11 cellular contexts compared by ENCODE assay signal in the genomic region with DNA sequence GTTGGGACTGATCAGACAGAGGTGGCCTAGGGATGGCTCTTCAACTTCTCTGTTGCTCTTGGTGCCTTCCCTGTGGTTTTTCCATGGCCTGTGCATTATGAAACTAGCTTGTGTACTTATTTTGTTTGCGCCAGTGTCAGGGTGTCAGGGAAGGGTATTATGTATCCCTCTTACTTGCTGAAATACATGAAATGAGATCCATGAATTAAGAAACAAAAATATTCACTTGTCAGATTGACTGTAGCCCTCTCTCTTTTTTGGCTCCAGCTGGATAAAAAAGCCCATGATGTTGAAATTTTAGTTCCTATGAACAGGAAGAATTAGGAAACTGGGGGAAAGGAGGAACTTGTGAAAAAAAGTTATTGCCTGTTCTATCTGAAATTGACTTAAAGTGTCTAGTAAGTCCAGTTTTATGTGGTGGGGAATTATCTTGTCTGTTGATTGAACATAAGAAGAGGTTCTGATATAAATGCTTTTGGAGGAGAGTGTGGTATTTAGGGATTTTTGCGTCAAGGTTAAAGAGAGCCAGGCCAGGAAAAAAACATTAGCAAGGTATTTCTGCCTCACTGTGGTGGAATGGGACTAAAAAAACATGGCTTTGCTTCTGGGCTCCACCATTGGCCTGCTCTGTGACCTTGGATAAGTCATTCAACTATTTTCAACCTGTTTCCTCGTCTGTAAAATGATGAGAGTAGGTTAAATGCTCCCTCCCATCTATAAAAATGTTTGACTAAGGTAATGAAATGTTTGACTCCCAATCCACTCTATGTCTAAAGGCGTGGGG. TPM values are rescaled to one million over a fixed set of nuclear protein-coding genes. Genes with fewer than 3 reads are reported as not detected.
DNase-seq lines count a peak whose midpoint lies in the region; ATAC-seq and TF ChIP-seq lines count a peak whose summit lies in the region.
"Had no signal": no experiment of that assay in that cellular context is flagged by ENCODE, and none has a peak within 500 bp of the region (broad histone marks: within the 10 kb centered on the region; RNA-seq: fewer than 3 reads in every experiment).

No MANE protein-coding gene starts in this region.

- no peak for ATAC-seq in activated T-cell treated with anti-CD3 and anti-CD28 coated beads, Interleukin-2, amount 50 U/mL, for 4 hours
- ATAC-seq in body of pancreas: peak; percentile 35
- ATAC-seq in left lung: no peak
- ATAC-seq: Panc1; stimulated activated memory B cell treated with anti-CD40 and anti-IgM and Interleukin-4, amounts not matched to agents 10 μg/mL and 1 μg/mL and 100 μg/mL, for 72 hours had no signal

- peaks cover 32% of the 10 kb centered on the region for H3K4me1 ChIP-seq in body of pancreas
- H3K4me1 ChIP-seq in left lung: peaks cover 0 to 83% of the 10 kb centered on the region in 2 donors
- H3K4me1 ChIP-seq in tibial artery: peaks cover 0 to 75% (median 32%) of the 10 kb centered on the region in 4 donors

- peaks cover 32% of the 10 kb centered on the region for H3K36me3 Mint-ChIP-seq in activated T-cell treated with anti-CD3 and anti-CD28 coated beads, Interleukin-2, amount 50 U/mL, for 24 hours (ENCODE audit: low read depth)
- H3K36me3 Mint-ChIP-seq in activated T-cell treated with anti-CD3 and anti-CD28 coated beads, Interleukin-2, amount 50 U/mL, for 4 hours (ENCODE audit: insufficient read depth): peaks cover 13% of the 10 kb centered on the region

- TF ChIP-seq CTCF in body of pancreas (IDR thresholded peaks at IDR 0.05) (no peak), left lung (IDR thresholded peaks at IDR 0.05) (no peak), tibial artery (IDR thresholded peaks at IDR 0.05) (no peak)

- H3K9me3 ChIP-seq in body of pancreas (no peaks in the 10 kb centered on the region), left lung (no peaks in the 10 kb centered on the region), tibial artery (no peaks in the 10 kb centered on the region)

- no peak overlapping the region for H3K4me3 Mint-ChIP-seq in activated T-cell treated with anti-CD3 and anti-CD28 coated beads, Interleukin-2, amount 50 U/mL, for 24 hours
- H3K4me3 Mint-ChIP-seq in activated T-cell treated with anti-CD3 and anti-CD28 coated beads, Interleukin-2, amount 50 U/mL, for 4 hours: no peak overlapping the region
- H3K4me3 Mint-ChIP-seq: stimulated activated memory B cell treated with anti-CD40 and anti-IgM and Interleukin-4, amounts not matched to agents 10 μg/mL and 1 μg/mL and 100 μg/mL, for 72 hours had no signal

- H3K36me3 ChIP-seq in body of pancreas (replicated peaks in 1 of 2; ENCODE audit: insufficient read depth in 1 of 2, low read depth in 2 of 2) (peaks cover 0 to 10% of the 10 kb centered on the region in 2 donors), left lung (peaks cover 0 to 26% of the 10 kb centered on the region in 2 donors), tibial artery (peaks cover 11 to 18% (median 13%) of the 10 kb centered on the region in 3 donors)

- no peaks in the 10 kb centered on the region for H3K27me3 Mint-ChIP-seq in activated T-cell treated with anti-CD3 and anti-CD28 coated beads, Interleukin-2, amount 50 U/mL, for 24 hours
- no peaks in the 10 kb centered on the region for H3K27me3 Mint-ChIP-seq in activated T-cell treated with anti-CD3 and anti-CD28 coated beads, Interleukin-2, amount 50 U/mL, for 4 hours (ENCODE audit: low read depth)
- H3K27me3 Mint-ChIP-seq: stimulated activated memory B cell treated with anti-CD40 and anti-IgM and Interleukin-4, amounts not matched to agents 10 μg/mL and 1 μg/mL and 100 μg/mL, for 72 hours had no signal

- H3K9me3 Mint-ChIP-seq in activated T-cell treated with anti-CD3 and anti-CD28 coated beads, Interleukin-2, amount 50 U/mL, for 24 hours: peaks cover 2% of the 10 kb centered on the region
- H3K9me3 Mint-ChIP-seq in activated T-cell treated with anti-CD3 and anti-CD28 coated beads, Interleukin-2, amount 50 U/mL, for 4 hours: peaks cover 4% of the 10 kb centered on the region
- H3K9me3 Mint-ChIP-seq: stimulated activated memory B cell treated with anti-CD40 and anti-IgM and Interleukin-4, amounts not matched to agents 10 μg/mL and 1 μg/mL and 100 μg/mL, for 72 hours had no signal

- peak overlapping the region in 1 of 4 donors; percentile 28 for H3K27ac ChIP-seq in body of pancreas
- peak overlapping the region; percentile 13 to 76 for H3K27ac ChIP-seq in left lung
- peak overlapping the region; percentile 15 to 31 for H3K27ac ChIP-seq in tibial artery
- H3K27ac ChIP-seq: KMS-11 had no signal

- no peak for DNase-seq in activated T-cell treated with anti-CD3 and anti-CD28 coated beads, Interleukin-2, amount 50 U/mL, for 24 hours
- DNase-seq in activated T-cell treated with anti-CD3 and anti-CD28 coated beads, Interleukin-2, amount 50 U/mL, for 4 hours: no peak
- DNase-seq in body of pancreas (no peak), left lung (no peak), tibial artery (no peak), NCI-H2107 treated with DMSO at 0.1 percent for 48 hours (lab: John Stamatoyannopoulos, UW; ENCODE audit: unreplicated experiment) (no peak), iPS-NIHi7 (ENCODE audit: extremely low spot score) (no peak), midbrain (lab: John Stamatoyannopoulos, UW) (no peak)

- peak overlapping the region; percentile 87 for H3K27ac Mint-ChIP-seq in activated T-cell treated with anti-CD3 and anti-CD28 coated beads, Interleukin-2, amount 50 U/mL, for 24 hours
- H3K27ac Mint-ChIP-seq: stimulated activated memory B cell treated with anti-CD40 and anti-IgM and Interleukin-4, amounts not matched to agents 10 μg/mL and 1 μg/mL and 100 μg/mL, for 72 hours had no signal

- H3K27me3 ChIP-seq in body of pancreas (no peaks in the 10 kb centered on the region), left lung (no peaks in the 10 kb centered on the region), tibial artery (no peaks in the 10 kb centered on the region)

- intact Hi-C loops in body of pancreas (cut with DNase I) (no loop called here), left lung (cut with DNase I) (no loop called here), tibial artery (cut with DNase I; ENCODE audit: low total_unique reads) (no loop called here)

- no peak overlapping the region for H3K4me3 ChIP-seq in body of pancreas
- no peak overlapping the region for H3K4me3 ChIP-seq in left lung
- no peak overlapping the region for H3K4me3 ChIP-seq in tibial artery

- 69 to 75% methylated on average over 4 of the region's 4 CpGs for WGBS in body of pancreas, 2 donors

- H3K4me1 Mint-ChIP-seq in activated T-cell treated with anti-CD3 and anti-CD28 coated beads, Interleukin-2, amount 50 U/mL, for 24 hours (ENCODE audit: low read depth): peaks cover 81% of the 10 kb centered on the region
- peaks cover 79% of the 10 kb centered on the region for H3K4me1 Mint-ChIP-seq in activated T-cell treated with anti-CD3 and anti-CD28 coated beads, Interleukin-2, amount 50 U/mL, for 4 hours (ENCODE audit: low read depth)

- TF ChIP-seq POLR2A in body of pancreas (IDR thresholded peaks at IDR 0.05): no peak

RNA-seq across cellular contexts. Expression of gene UGP2, which starts 12.0 kb away (rescaled TPM):
- 10 to 100 TPM; 46.1 to 48.6 (median 47.7) TPM for total RNA-seq in activated T-cell treated with anti-CD3 and anti-CD28 coated beads, Interleukin-2, amount 50 U/mL, for 4 hours
- total RNA-seq in body of pancreas (10 to 100 TPM; 64.3 to 93.3 TPM), left lung (100 to 1,000 TPM; 150 to 165 TPM)
